ENCODE assay signal across 13 cellular contexts in genomic region chr13:28678809-28679208, GRCh38. TPM values are rescaled to one million over a fixed set of nuclear protein-coding genes. Genes with fewer than 3 reads are reported as not detected.
DNase-seq lines count a peak whose midpoint lies in the region; ATAC-seq, FAIRE-seq and TF ChIP-seq lines count a peak whose summit lies in the region.
"Had no signal": no experiment of that assay in that cellular context is flagged by ENCODE, and none has a peak within 500 bp of the region (broad histone marks: within the 10 kb centered on the region; RNA-seq: fewer than 3 reads in every experiment).

No MANE protein-coding gene starts in this region.

- peaks cover 7% of the 10 kb centered on the region; the same call in 1 of the 2 replicates for H4K20me1 ChIP-seq in OCI-LY7 (ENCODE audit: insufficient read depth, low read length)
- no peaks in the 10 kb centered on the region for H4K20me1 ChIP-seq in endothelial cell of umbilical vein (replicated peaks; ENCODE audit: control insufficient read depth, extremely low read depth, insufficient read depth, low read length)

- H3K27ac ChIP-seq in OCI-LY7 (ENCODE audit: low read depth, low read length, poor library complexity, severe bottlenecking) (no peak overlapping the region), endothelial cell of umbilical vein (ENCODE audit: insufficient read depth, low read depth, low read length) (no peak overlapping the region)
- H3K27ac ChIP-seq: HL-60, right lobe of liver had no signal

- H3K27me3 ChIP-seq in GM06990 (replicated peaks; ENCODE audit: control insufficient read depth, insufficient read depth, low read length) (no peaks in the 10 kb centered on the region), endothelial cell of umbilical vein (ENCODE audit: control insufficient read depth in 2 of 2, insufficient read depth in 2 of 2, low read length in 2 of 2) (no peaks in the 10 kb centered on the region)
- H3K27me3 ChIP-seq: right lobe of liver had no signal

- H3K9me3 ChIP-seq in OCI-LY7 (ENCODE audit: low read length) (no peaks in the 10 kb centered on the region), endothelial cell of umbilical vein (replicated peaks; ENCODE audit: control insufficient read depth, insufficient read depth, low read length) (no peaks in the 10 kb centered on the region)
- H3K9me3 ChIP-seq: right lobe of liver had no signal

- POLR2A ChIA-PET in OCI-LY7 (lab: Charles Lee) (no interaction called here), endothelial cell of umbilical vein (lab: Charles Lee) (no interaction called here)

- dilution Hi-C loops in endothelial cell of umbilical vein (cut with MboI; ENCODE audit: extremely low pct_ligation_motif_present, low sequenced_read_pairs), result no loop called here

- BruUV-seq in OCI-LY7 (replicated peaks; lab: Mats Ljungman, UMichigan), result no TSS peak
- no TSS peak for BruUV-seq in endothelial cell of umbilical vein (replicated peaks; lab: Mats Ljungman, UMichigan)

- FAIRE-seq in A204.1 (lab: Jason Lieb, UNC) (peak; percentile 86), endothelial cell of umbilical vein (lab: Jason Lieb, UNC) (no peak), frontal cortex (lab: Jason Lieb, UNC) (no peak)

- intact Hi-C loops in OCI-LY7 (cut with micrococcal nuclease; ENCODE audit: unreplicated experiment) (loop anchor here (10.0 kb wide), 1 partner anchor 116 kb away; no protein-coding TSS in a partner anchor), endothelial cell of umbilical vein (cut with micrococcal nuclease) (loop anchor here (1.0 to 5.0 kb wide), 3 partner anchors 76 to 367 kb away; no protein-coding TSS in a partner anchor)

- no peak overlapping the region for H2AFZ ChIP-seq in OCI-LY7 (ENCODE audit: low read length)
- no peak overlapping the region for H2AFZ ChIP-seq in endothelial cell of umbilical vein (ENCODE audit: low read depth, low read length)

- H3K36me3 ChIP-seq in GM06990 (ENCODE audit: control insufficient read depth, insufficient read depth, low read length), result peaks cover 8% of the 10 kb centered on the region
- peaks cover 60% of the 10 kb centered on the region for H3K36me3 ChIP-seq in OCI-LY7 (ENCODE audit: insufficient read depth, low read length)
- H3K36me3 ChIP-seq in endothelial cell of umbilical vein (ENCODE audit: control insufficient read depth in 2 of 2, extremely low read depth in 1 of 2, insufficient read depth in 2 of 2, low read length in 2 of 2), result peaks cover 6 to 23% of the 10 kb centered on the region in 2 experiments

- no peaks in the 10 kb centered on the region for H3K9me1 ChIP-seq in endothelial cell of umbilical vein (replicated peaks; ENCODE audit: control insufficient read depth, extremely low read depth, insufficient read depth, low read length)

- peak; percentile 8 for TF ChIP-seq CTCF in GM06990 (IDR thresholded peaks at IDR 0.05; ENCODE audit: insufficient read depth, low read length, poor library complexity, severe bottlenecking)
- TF ChIP-seq CTCF in OCI-LY7 (conservative IDR thresholded peaks at IDR 0.05; ENCODE audit: low read length), result 0 out of 2 replicates have a peak, but pooled peaks have one; percentile 33
- peak in 1 of 2 donors; percentile 16 for TF ChIP-seq CTCF in endothelial cell of umbilical vein (IDR thresholded peaks at IDR 0.05; ENCODE audit: extremely low read depth in 1 of 2, insufficient read depth in 1 of 2, low read depth in 1 of 2, low read length in 2 of 2)

- no peaks in the 10 kb centered on the region for H3K4me1 ChIP-seq in OCI-LY7 (ENCODE audit: insufficient read depth, low read length, poor library complexity, severe bottlenecking)
- H3K4me1 ChIP-seq in endothelial cell of umbilical vein (ENCODE audit: control insufficient read depth, extremely low read depth, insufficient read depth, low read length), result no peaks in the 10 kb centered on the region
- H3K4me1 ChIP-seq: right lobe of liver had no signal

- no peak overlapping the region for H3K4me3 ChIP-seq in GM06990 (replicated peaks; ENCODE audit: low read depth, low read length)
- H3K4me3 ChIP-seq in OCI-LY7 (ENCODE audit: low read depth, low read length, poor library complexity, severe bottlenecking), result no peak overlapping the region
- no peak overlapping the region for H3K4me3 ChIP-seq in endothelial cell of umbilical vein (replicated peaks in 1 of 3; ENCODE audit: insufficient read depth in 1 of 3, low read depth in 1 of 3, low read length in 3 of 3)
- H3K4me3 ChIP-seq: right lobe of liver had no signal

- CTCF ChIA-PET in OCI-LY7 (lab: Charles Lee; ENCODE audit: unreplicated experiment) (no interaction called here), endothelial cell of umbilical vein (lab: Charles Lee) (interaction anchor here (0.6 to 5.4 kb wide), 8 partner anchors 38 to 619 kb away, joined by 3 to 135 read pairs (median 5); no protein-coding TSS in a partner anchor)

- DNase-seq in GM06990 (ENCODE audit: extremely low read depth, insufficient read length) (no peak), OCI-LY7 (ENCODE audit: low spot score) (no peak), endothelial cell of umbilical vein (ENCODE audit: low read depth, low spot score) (peak; percentile 27), NCI-H2029 (lab: John Stamatoyannopoulos, UW) (no peak), frontal cortex (ENCODE audit: low spot score in 2 of 2) (no peak)
- DNase-seq in activated CD4-positive, CD25-positive, alpha-beta regulatory T cell treated with anti-CD3 and anti-CD28 coated beads, Interleukin-2, amount 50 U/mL, for 72 hours, result no peak
- DNase-seq: activated gamma-delta T cell treated with Interleukin-2 at 50 U/mL for 16 hours; NCI-H510A treated with DMSO at 0.1 percent for 48 hours; right lobe of liver; stimulated activated CD4-positive, alpha-beta T cell treated with anti-CD3 and anti-CD28 coated beads, Interleukin-2, amount 100 ng/mL, for 48 hours had no signal

- no peak overlapping the region for H3K4me2 ChIP-seq in OCI-LY7 (ENCODE audit: low read length)
- no peak overlapping the region for H3K4me2 ChIP-seq in endothelial cell of umbilical vein (ENCODE audit: insufficient read depth, low read length)

- H3K79me2 ChIP-seq in OCI-LY7 (ENCODE audit: insufficient read depth, low read depth, low read length) (no peaks in the 10 kb centered on the region), endothelial cell of umbilical vein (ENCODE audit: control insufficient read depth, insufficient read depth, low read length) (no peaks in the 10 kb centered on the region)

- no peak overlapping the region for H3K9ac ChIP-seq in endothelial cell of umbilical vein (replicated peaks; ENCODE audit: extremely low read depth, insufficient read depth, low read length)

- ATAC-seq in HG03521 (IDR thresholded peaks at IDR 0.05; ENCODE audit: unreplicated experiment), result no peak

- no peak for TF ChIP-seq POLR2A in endothelial cell of umbilical vein (IDR thresholded peaks at IDR 0.05; ENCODE audit: low read depth, low read length)

- H3K9me2 ChIP-seq in OCI-LY7 (ENCODE audit: insufficient read depth, low read length), result no peaks in the 10 kb centered on the region

TF ChIP-seq in endothelial cell of umbilical vein, 7 proteins besides CTCF, POLR2A, EP300 and RAD21:
- no peak for TF ChIP-seq FOS (IDR thresholded peaks at IDR 0.05; ENCODE audit: borderline replicate concordance, insufficient read depth, low read length)
- TF ChIP-seq JUN (IDR thresholded peaks at IDR 0.05; ENCODE audit: borderline replicate concordance, insufficient read depth, insufficient read length, low read depth), result no peak
- no peak for TF ChIP-seq EZH2 (IDR thresholded peaks at IDR 0.05; ENCODE audit: borderline replicate concordance, low read depth, low read length, severe bottlenecking)
- TF ChIP-seq MAX (IDR thresholded peaks at IDR 0.05; ENCODE audit: insufficient read depth, insufficient read length), result no peak
- no peak for TF ChIP-seq MYC (IDR thresholded peaks at IDR 0.05; ENCODE audit: low read depth, low read length)
- no peak for TF ChIP-seq GATA2 (IDR thresholded peaks at IDR 0.05; ENCODE audit: insufficient read depth, insufficient read length, low read depth, low read length)
- no peak for TF ChIP-seq POLR2AphosphoS5 (IDR thresholded peaks at IDR 0.05; ENCODE audit: insufficient read depth, low read depth, low read length)

RNA-seq across cellular contexts. Expression of gene POMP, which starts 19.9 kb away (rescaled TPM):
- total RNA-seq in OCI-LY7 (2014; rRNA removed; shearing (Covaris generic)), result 46.6 and 46.7 TPM in 2 replicates
- 61.9 and 79.0 TPM in 2 replicates for total RNA-seq in OCI-LY7 (2022)
- total RNA-seq in endothelial cell of umbilical vein, result 88.9 and 105 TPM in 2 replicates
- 18.9 and 27.0 TPM in 2 replicates for polyA plus RNA-seq in endothelial cell of umbilical vein
- 35.9 and 43.4 TPM in 2 replicates for polyA plus RNA-seq in endothelial cell of umbilical vein (2011; cell fraction: cytosol; rRNA removed)
- polyA plus RNA-seq in endothelial cell of umbilical vein (2011; cell fraction: nucleus; rRNA removed), result 16.1 and 21.2 TPM in 2 replicates
- polyA plus RNA-seq in endothelial cell of umbilical vein (2012), result 147 and 198 TPM in 2 replicates
- polyA minus RNA-seq in endothelial cell of umbilical vein, result 19.4 and 27.4 TPM in 2 replicates
- 18.1 TPM for polyA minus RNA-seq in endothelial cell of umbilical vein (2011; cell fraction: cytosol; rRNA and poly(A)+ RNA removed)
- 9.2 and 15.1 TPM in 2 replicates for polyA minus RNA-seq in endothelial cell of umbilical vein (2011; cell fraction: nucleus; rRNA and poly(A)+ RNA removed)
- total RNA-seq in frontal cortex, result 46.5 TPM

RNA-seq across cellular contexts. Expression of gene SLC46A3, which starts 40.0 kb away (rescaled TPM):
- total RNA-seq in OCI-LY7 (2014; rRNA removed; shearing (Covaris generic)), result 3.8 and 4.3 TPM in 2 replicates
- total RNA-seq in OCI-LY7 (2022) (10.2 and 11.7 TPM in 2 replicates), endothelial cell of umbilical vein (2.1 and 3.9 TPM in 2 replicates), frontal cortex (2.9 TPM)
- polyA plus RNA-seq in endothelial cell of umbilical vein, result 1.2 and 2.0 TPM in 2 replicates
- polyA plus RNA-seq in endothelial cell of umbilical vein (2011; cell fraction: cytosol; rRNA removed), result 0.72 and 0.85 TPM in 2 replicates
- polyA plus RNA-seq in endothelial cell of umbilical vein (2011; cell fraction: nucleus; rRNA removed), result 4.2 and 9.2 TPM in 2 replicates
- polyA plus RNA-seq in endothelial cell of umbilical vein (2012), result 1.4 and 1.5 TPM in 2 replicates
- polyA minus RNA-seq in endothelial cell of umbilical vein, result 1.1 and 5.6 TPM in 2 replicates
- not detected for polyA minus RNA-seq in endothelial cell of umbilical vein (2011; cell fraction: cytosol; rRNA and poly(A)+ RNA removed)
- 11.0 and 15.7 TPM in 2 replicates for polyA minus RNA-seq in endothelial cell of umbilical vein (2011; cell fraction: nucleus; rRNA and poly(A)+ RNA removed)
